In genomic region chr3:30319713-30320112, GRCh38 we compare ENCODE assay signal across 8 cellular contexts.
DNase-seq lines count a peak whose midpoint lies in the region; ATAC-seq and TF ChIP-seq lines count a peak whose summit lies in the region.

No MANE protein-coding gene starts in this region.

- peaks cover 3% of the 10 kb centered on the region for H3K4me1 Mint-ChIP-seq in activated CD4-positive, alpha-beta memory T cell treated with anti-CD3 and anti-CD28 coated beads, Interleukin-2, amount 10 ng/mL, durations not matched to agents 7 days and 5 days
- peaks cover 1% of the 10 kb centered on the region for H3K4me1 Mint-ChIP-seq in progenitor cell of endocrine pancreas (ENCODE audit: low read depth)

- H3K9ac ChIP-seq in fibroblast of lung (ENCODE audit: insufficient read depth, low read length) = no peak overlapping the region

- no peak overlapping the region for H3K4me2 ChIP-seq in fibroblast of lung (ENCODE audit: extremely low read depth, insufficient read depth, low read length)

- no peaks in the 10 kb centered on the region for H3K27me3 Mint-ChIP-seq in activated CD4-positive, alpha-beta memory T cell treated with anti-CD3 and anti-CD28 coated beads, Interleukin-2, amount 10 ng/mL, durations not matched to agents 7 days and 5 days
- no peaks in the 10 kb centered on the region for H3K27me3 Mint-ChIP-seq in progenitor cell of endocrine pancreas

- H2AFZ ChIP-seq in fibroblast of lung (ENCODE audit: low read length) = no peak overlapping the region

- peaks cover 21% of the 10 kb centered on the region for H3K9me3 Mint-ChIP-seq in activated CD4-positive, alpha-beta memory T cell treated with anti-CD3 and anti-CD28 coated beads, Interleukin-2, amount 10 ng/mL, durations not matched to agents 7 days and 5 days
- peaks cover 19% of the 10 kb centered on the region for H3K9me3 Mint-ChIP-seq in progenitor cell of endocrine pancreas (ENCODE audit: low read depth)

- H3K79me2 ChIP-seq in fibroblast of lung (ENCODE audit: control insufficient read depth, insufficient read depth, low read length) = no peaks in the 10 kb centered on the region

- TF ChIP-seq CTCF in NB4 (IDR thresholded peaks at IDR 0.05; ENCODE audit: low read depth, low read length) = peak; percentile 30
- peak; percentile 43 to 57 for TF ChIP-seq CTCF in fibroblast of lung (conservative IDR thresholded peaks at IDR 0.05 in 1 of 2, IDR thresholded peaks at IDR 0.05 in 1 of 2; ENCODE audit: low read depth in 1 of 2, low read length in 2 of 2)
- peak; percentile 48 for TF ChIP-seq CTCF in progenitor cell of endocrine pancreas (IDR thresholded peaks at IDR 0.05; ENCODE audit: unreplicated experiment)

- no peak overlapping the region for H3K27ac ChIP-seq in fibroblast of lung (ENCODE audit: insufficient read depth, low read length)

- H3K9me3 ChIP-seq in fibroblast of lung (ENCODE audit: control insufficient read depth, insufficient read depth, low read depth, low read length) = no peaks in the 10 kb centered on the region

- H3K36me3 ChIP-seq in fibroblast of lung (ENCODE audit: control insufficient read depth, insufficient read depth, low read length) = no peaks in the 10 kb centered on the region

- H4K20me1 ChIP-seq in fibroblast of lung (ENCODE audit: control insufficient read depth, extremely low read depth, insufficient read depth, low read length) = no peaks in the 10 kb centered on the region

- CTCF ChIA-PET in activated CD4-positive, alpha-beta memory T cell treated with anti-CD3 and anti-CD28 coated beads, Interleukin-2, amount 10 ng/mL, durations not matched to agents 7 days and 5 days (lab: Charles Lee) = interaction anchor here (0.8 to 2.2 kb wide), 6 partner anchors 12 to 1645 kb away, joined by 3 to 11 read pairs (median 4); no protein-coding TSS in a partner anchor

- H3K36me3 Mint-ChIP-seq in activated CD4-positive, alpha-beta memory T cell treated with anti-CD3 and anti-CD28 coated beads, Interleukin-2, amount 10 ng/mL, durations not matched to agents 7 days and 5 days (ENCODE audit: low read depth) = peaks cover 2% of the 10 kb centered on the region
- peaks cover 1% of the 10 kb centered on the region for H3K36me3 Mint-ChIP-seq in progenitor cell of endocrine pancreas (ENCODE audit: insufficient read depth)

- ATAC-seq in GM21723 (IDR thresholded peaks at IDR 0.05; ENCODE audit: unreplicated experiment) = peak; percentile 62
- no peak for ATAC-seq in HG03025 (IDR thresholded peaks at IDR 0.05; ENCODE audit: low FRiP score, unreplicated experiment)

- TF ChIP-seq POLR2A in NB4 (IDR thresholded peaks at IDR 0.05; ENCODE audit: extremely low read depth, insufficient read length) = no peak

- no peak overlapping the region for H3K4me3 Mint-ChIP-seq in activated CD4-positive, alpha-beta memory T cell treated with anti-CD3 and anti-CD28 coated beads, Interleukin-2, amount 10 ng/mL, durations not matched to agents 7 days and 5 days
- H3K4me3 Mint-ChIP-seq in progenitor cell of endocrine pancreas (ENCODE audit: low read depth) = no peak overlapping the region

- POLR2A ChIA-PET in activated CD4-positive, alpha-beta memory T cell treated with anti-CD3 and anti-CD28 coated beads, Interleukin-2, amount 10 ng/mL, durations not matched to agents 7 days and 5 days (lab: Charles Lee) = interaction anchor here (1.0 to 1.4 kb wide), 2 partner anchors 31 to 336 kb away, joined by 3 read pairs; no protein-coding TSS in a partner anchor

- peaks cover 5% of the 10 kb centered on the region for H3K4me1 ChIP-seq in fibroblast of lung (ENCODE audit: control insufficient read depth, extremely low read depth, insufficient read depth, low read length)

- no peak overlapping the region for H3K27ac Mint-ChIP-seq in activated CD4-positive, alpha-beta memory T cell treated with anti-CD3 and anti-CD28 coated beads, Interleukin-2, amount 10 ng/mL, durations not matched to agents 7 days and 5 days
- no peak overlapping the region for H3K27ac Mint-ChIP-seq in progenitor cell of endocrine pancreas

- H3K27me3 ChIP-seq in fibroblast of lung (ENCODE audit: control insufficient read depth, insufficient read depth, low read length) = no peaks in the 10 kb centered on the region

- H3K4me3 ChIP-seq in NB4 (ENCODE audit: low read depth, low read length) (no peak overlapping the region), fibroblast of lung (replicated peaks in 1 of 4; ENCODE audit: control extremely low read depth in 1 of 4, insufficient read depth in 1 of 4, low read depth in 3 of 4, low read length in 4 of 4) (no peak overlapping the region)

- peak; percentile 37 for DNase-seq in DMS53 treated with DMSO at 0.1 percent for 48 hours (lab: John Stamatoyannopoulos, UW; ENCODE audit: unreplicated experiment)
- peak; percentile 42 for DNase-seq in NB4 (ENCODE audit: low read depth)
- peak; percentile 18 for DNase-seq in activated CD4-positive, alpha-beta memory T cell treated with anti-CD3 and anti-CD28 coated beads, Interleukin-2, amount 10 ng/mL, durations not matched to agents 7 days and 5 days
- DNase-seq in fibroblast of lung (ENCODE audit: low read depth in 2 of 2) = peak; percentile 39 to 62
- DNase-seq in progenitor cell of endocrine pancreas (ENCODE audit: low spot score, unreplicated experiment) = no peak
- no peak for DNase-seq in HuH-7.5 (ENCODE audit: low spot score)

Comparison
In these comparisons a context has a peak if more than half of its experiments do, and no peak if none do; other contexts are left out.
1. DNase-seq: peak in DMS53 treated with DMSO at 0.1 percent for 48 hours (single experiment), NB4 (single experiment), activated CD4-positive, alpha-beta memory T cell treated with anti-CD3 and anti-CD28 coated beads, Interleukin-2, amount 10 ng/mL, durations not matched to agents 7 days and 5 days (single experiment) and fibroblast of lung (2 of 2); none in progenitor cell of endocrine pancreas (single experiment) and HuH-7.5 (single experiment).
2. Peak in every context shown above with its lines, with median percentiles within 50 percentile points of each other: CTCF ChIP-seq.